18 cellular contexts compared by ENCODE assay signal in the genomic region with DNA sequence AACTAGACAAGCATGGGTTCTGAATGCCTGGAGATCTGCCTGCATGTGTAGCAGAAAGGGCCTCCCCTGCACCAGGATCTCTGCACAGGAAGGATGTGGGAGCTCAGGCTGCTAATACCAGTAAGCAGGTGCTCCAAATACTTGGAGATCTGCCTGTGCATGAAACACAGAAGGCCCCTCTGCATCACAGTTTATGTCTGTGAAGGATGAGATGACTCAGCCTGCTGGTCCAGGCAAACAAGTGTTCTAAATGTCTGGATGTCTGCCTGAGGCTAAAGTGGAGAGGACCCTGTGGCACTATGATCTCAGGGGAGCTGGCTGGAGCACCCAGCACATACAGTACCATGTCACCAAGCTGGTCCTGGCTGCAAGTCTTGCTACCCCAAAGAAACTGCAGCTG.
DNase-seq lines count a peak whose midpoint lies in the region; ATAC-seq, FAIRE-seq and TF ChIP-seq lines count a peak whose summit lies in the region.
"Had no signal": no experiment of that assay in that cellular context is flagged by ENCODE, and none has a peak within 500 bp of the region (broad histone marks: within the 10 kb centered on the region; RNA-seq: fewer than 3 reads in every experiment).

No MANE protein-coding gene starts in this region.

- H3K23ac ChIP-seq in mesenchymal stem cell (ENCODE audit: low read length in 2 of 2), result no peak overlapping the region

- no peak overlapping the region for H4K91ac ChIP-seq in mesenchymal stem cell (ENCODE audit: low read length)

- H3K9ac ChIP-seq in endothelial cell of umbilical vein (replicated peaks; ENCODE audit: extremely low read depth, insufficient read depth, low read length) (no peak overlapping the region), mesenchymal stem cell (ENCODE audit: low read length) (no peak overlapping the region), colonic mucosa (ENCODE audit: low read depth in 2 of 2, low read length in 2 of 2) (no peak overlapping the region)

- POLR2A ChIA-PET in endothelial cell of umbilical vein (lab: Charles Lee), result no interaction called here

- H4K8ac ChIP-seq in mesenchymal stem cell (ENCODE audit: low read length), result no peak overlapping the region

- no peak overlapping the region for H2AK5ac ChIP-seq in mesenchymal stem cell (ENCODE audit: low read length, severe bottlenecking)

- no peak for ATAC-seq in HG03457 (IDR thresholded peaks at IDR 0.05; ENCODE audit: unreplicated experiment)
- ATAC-seq: CD8-positive, alpha-beta T cell had no signal

- no peak overlapping the region for H2BK120ac ChIP-seq in mesenchymal stem cell (ENCODE audit: low read depth, low read length)

- H3K36me3 ChIP-seq in SJCRH30, result no peaks in the 10 kb centered on the region
- no peaks in the 10 kb centered on the region for H3K36me3 ChIP-seq in endothelial cell of umbilical vein (ENCODE audit: control insufficient read depth in 2 of 2, extremely low read depth in 1 of 2, insufficient read depth in 2 of 2, low read length in 2 of 2)
- H3K36me3 ChIP-seq in mesenchymal stem cell (ENCODE audit: control insufficient read depth in 1 of 2, insufficient read depth in 2 of 2, low read depth in 1 of 2, low read length in 2 of 2), result no peaks in the 10 kb centered on the region
- no peaks in the 10 kb centered on the region for H3K36me3 ChIP-seq in colonic mucosa
- H3K36me3 ChIP-seq in osteoblast (ENCODE audit: insufficient read depth, low read length), result no peaks in the 10 kb centered on the region
- H3K36me3 ChIP-seq: Peyer's patch had no signal

- no peak overlapping the region for H2BK5ac ChIP-seq in mesenchymal stem cell (ENCODE audit: low read depth, low read length, poor library complexity, severe bottlenecking)

- H3K4me3 ChIP-seq in SJCRH30 (no peak overlapping the region), endothelial cell of umbilical vein (replicated peaks in 1 of 3; ENCODE audit: insufficient read depth in 1 of 3, low read depth in 1 of 3, low read length in 3 of 3) (no peak overlapping the region), mesenchymal stem cell (ENCODE audit: insufficient read depth in 1 of 2, low read depth in 1 of 2, low read length in 2 of 2) (no peak overlapping the region), colonic mucosa (no peak overlapping the region), osteoblast (ENCODE audit: insufficient read depth, low read length) (no peak overlapping the region)
- H3K4me3 ChIP-seq: Peyer's patch had no signal

- no peaks in the 10 kb centered on the region for H3K79me1 ChIP-seq in mesenchymal stem cell (replicated peaks; ENCODE audit: low read length, poor library complexity, severe bottlenecking)

- H2BK15ac ChIP-seq in mesenchymal stem cell (ENCODE audit: low read depth, poor library complexity, severe bottlenecking), result no peak overlapping the region

- H4K20me1 ChIP-seq in endothelial cell of umbilical vein (replicated peaks; ENCODE audit: control insufficient read depth, extremely low read depth, insufficient read depth, low read length), result no peaks in the 10 kb centered on the region
- no peaks in the 10 kb centered on the region for H4K20me1 ChIP-seq in osteoblast (ENCODE audit: insufficient read depth, low read length)

- H3K4me1 ChIP-seq in SJCRH30, result peaks cover 8% of the 10 kb centered on the region
- no peaks in the 10 kb centered on the region for H3K4me1 ChIP-seq in endothelial cell of umbilical vein (ENCODE audit: control insufficient read depth, extremely low read depth, insufficient read depth, low read length)
- H3K4me1 ChIP-seq in mesenchymal stem cell (ENCODE audit: control insufficient read depth, insufficient read depth, low read depth, low read length), result no peaks in the 10 kb centered on the region
- no peaks in the 10 kb centered on the region for H3K4me1 ChIP-seq in colonic mucosa
- H3K4me1 ChIP-seq in osteoblast (ENCODE audit: insufficient read depth, low read length), result no peaks in the 10 kb centered on the region
- H3K4me1 ChIP-seq: Peyer's patch had no signal

- H3K14ac ChIP-seq in mesenchymal stem cell (ENCODE audit: low read length in 2 of 2), result no peak overlapping the region

- no peak overlapping the region for H3K4ac ChIP-seq in mesenchymal stem cell (ENCODE audit: low read depth in 1 of 2, low read length in 2 of 2)

- FAIRE-seq in endothelial cell of umbilical vein (lab: Jason Lieb, UNC), result peak; percentile 43

- no peak overlapping the region for H2AFZ ChIP-seq in endothelial cell of umbilical vein (ENCODE audit: low read depth, low read length)
- H2AFZ ChIP-seq in mesenchymal stem cell (ENCODE audit: low read depth, low read length), result no peak overlapping the region
- H2AFZ ChIP-seq in osteoblast (ENCODE audit: low read length), result no peak overlapping the region

- dilution Hi-C loops in endothelial cell of umbilical vein (cut with MboI; ENCODE audit: extremely low pct_ligation_motif_present, low sequenced_read_pairs), result no loop called here

- no TSS peak for BruUV-seq in endothelial cell of umbilical vein (replicated peaks; lab: Mats Ljungman, UMichigan)

- CTCF ChIA-PET in endothelial cell of umbilical vein (lab: Charles Lee), result no interaction called here

- peak; percentile 49 for DNase-seq in HCEC 1CT
- peak; percentile 61 to 78 for DNase-seq in SJCRH30
- peak; percentile 51 for DNase-seq in endothelial cell of umbilical vein (ENCODE audit: low read depth, low spot score)
- DNase-seq in mesenchymal stem cell, result peak; percentile 26
- no peak for DNase-seq in colonic mucosa
- no peak for DNase-seq in osteoblast (ENCODE audit: insufficient read length, low spot score, missing footprints)
- DNase-seq in SKM-1 (lab: John Stamatoyannopoulos, UW; ENCODE audit: unreplicated experiment), result no peak
- DNase-seq: CD8-positive, alpha-beta T cell; DMS 273 treated with DMSO at 0.1 percent for 48 hours; H9; NCI-H1048; NCI-H1694; NCI-H2171 treated with DMSO at 0.1 percent for 48 hours; NCI-H510A; NCI-H82; Peyer's patch; SHP77 treated with DMSO at 0.1 percent for 48 hours had no signal

- H3K18ac ChIP-seq in mesenchymal stem cell (ENCODE audit: low read depth in 1 of 2, low read length in 2 of 2), result no peak overlapping the region

- H3K27ac ChIP-seq in SJCRH30 (no peak overlapping the region), endothelial cell of umbilical vein (ENCODE audit: insufficient read depth, low read depth, low read length) (no peak overlapping the region), mesenchymal stem cell (ENCODE audit: low read length, poor library complexity, severe bottlenecking) (no peak overlapping the region), colonic mucosa (no peak overlapping the region), osteoblast (ENCODE audit: low read depth, low read length) (no peak overlapping the region)
- H3K27ac ChIP-seq: Peyer's patch had no signal

- no peak for TF ChIP-seq POLR2A in endothelial cell of umbilical vein (IDR thresholded peaks at IDR 0.05; ENCODE audit: low read depth, low read length)

- TF ChIP-seq CTCF in endothelial cell of umbilical vein (IDR thresholded peaks at IDR 0.05; ENCODE audit: extremely low read depth in 1 of 2, insufficient read depth in 1 of 2, low read depth in 1 of 2, low read length in 2 of 2) (no peak), colonic mucosa (IDR thresholded peaks at IDR 0.05) (no peak), osteoblast (IDR thresholded peaks at IDR 0.05; ENCODE audit: extremely low read depth, low read depth, low read length) (no peak)

- H3K79me2 ChIP-seq in endothelial cell of umbilical vein (ENCODE audit: control insufficient read depth, insufficient read depth, low read length) (no peaks in the 10 kb centered on the region), osteoblast (ENCODE audit: insufficient read depth, low read length) (no peaks in the 10 kb centered on the region)

- intact Hi-C loops in endothelial cell of umbilical vein (cut with micrococcal nuclease), result no loop called here
- intact Hi-C loops in colonic mucosa (cut with DNase I), result no loop called here

- no peaks in the 10 kb centered on the region for H3K27me3 ChIP-seq in SJCRH30
- no peaks in the 10 kb centered on the region for H3K27me3 ChIP-seq in endothelial cell of umbilical vein (ENCODE audit: control insufficient read depth in 2 of 2, insufficient read depth in 2 of 2, low read length in 2 of 2)
- no peaks in the 10 kb centered on the region for H3K27me3 ChIP-seq in mesenchymal stem cell (ENCODE audit: control insufficient read depth in 1 of 2, insufficient read depth in 1 of 2, low read length in 2 of 2)
- H3K27me3 ChIP-seq in colonic mucosa, result no peaks in the 10 kb centered on the region
- no peaks in the 10 kb centered on the region for H3K27me3 ChIP-seq in osteoblast (ENCODE audit: insufficient read depth, low read length)
- H3K27me3 ChIP-seq: Peyer's patch had no signal

- H3K4me2 ChIP-seq in endothelial cell of umbilical vein (ENCODE audit: insufficient read depth, low read length) (no peak overlapping the region), mesenchymal stem cell (ENCODE audit: low read length, poor library complexity, severe bottlenecking) (no peak overlapping the region), osteoblast (ENCODE audit: insufficient read depth, low read length) (no peak overlapping the region)

- H3K9me1 ChIP-seq in endothelial cell of umbilical vein (replicated peaks; ENCODE audit: control insufficient read depth, extremely low read depth, insufficient read depth, low read length), result no peaks in the 10 kb centered on the region

- H3K9me3 ChIP-seq in SJCRH30 (replicated peaks) (no peaks in the 10 kb centered on the region), endothelial cell of umbilical vein (replicated peaks; ENCODE audit: control insufficient read depth, insufficient read depth, low read length) (no peaks in the 10 kb centered on the region), mesenchymal stem cell (ENCODE audit: control insufficient read depth, low read length) (peaks cover 39% of the 10 kb centered on the region), colonic mucosa (no peaks in the 10 kb centered on the region), osteoblast (ENCODE audit: low read depth, low read length) (no peaks in the 10 kb centered on the region)

- H2BK12ac ChIP-seq in mesenchymal stem cell (ENCODE audit: low read length in 2 of 2), result no peak overlapping the region

TF ChIP-seq in endothelial cell of umbilical vein, 7 proteins besides CTCF, POLR2A, EP300 and RAD21:
- TF ChIP-seq, protein P1, sequence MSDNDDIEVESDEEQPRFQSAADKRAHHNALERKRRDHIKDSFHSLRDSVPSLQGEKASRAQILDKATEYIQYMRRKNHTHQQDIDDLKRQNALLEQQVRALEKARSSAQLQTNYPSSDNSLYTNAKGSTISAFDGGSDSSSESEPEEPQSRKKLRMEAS (IDR thresholded peaks at IDR 0.05; ENCODE audit: insufficient read depth, insufficient read length), result no peak
- TF ChIP-seq FOS (IDR thresholded peaks at IDR 0.05; ENCODE audit: borderline replicate concordance, insufficient read depth, low read length), result peak; percentile 54
TF ChIP-seq in endothelial cell of umbilical vein: peak in this region for 1.

Comparison
In these comparisons a context has a peak if more than half of its experiments do, and no peak if none do; other contexts are left out.
1. DNase-seq: peak in HCEC 1CT (single experiment), SJCRH30 (2 of 2), endothelial cell of umbilical vein (single experiment) and mesenchymal stem cell (single experiment); none in colonic mucosa (single experiment), osteoblast (single experiment) and SKM-1 (single experiment).